ENCODE assay signal across 9 cellular contexts in genomic region chr12:57610553-57611115, GRCh38. TPM values are rescaled to one million over a fixed set of nuclear protein-coding genes. Genes with fewer than 3 reads are reported as not detected.
DNase-seq lines count a peak whose midpoint lies in the region; ATAC-seq, FAIRE-seq and TF ChIP-seq lines count a peak whose summit lies in the region.
"Had no signal": no experiment of that assay in that cellular context is flagged by ENCODE, and none has a peak within 500 bp of the region (broad histone marks: within the 10 kb centered on the region; RNA-seq: fewer than 3 reads in every experiment).

No MANE protein-coding gene starts in this region.

- ATAC-seq in GM12878, result no peak
- ATAC-seq in GM18858 (IDR thresholded peaks at IDR 0.05; ENCODE audit: unreplicated experiment), result no peak

- no peak for TF ChIP-seq RAD21 in GM12878 (IDR thresholded peaks at IDR 0.05; ENCODE audit: insufficient read depth, low read depth, low read length)

- H3K79me2 ChIP-seq in GM12878 (ENCODE audit: control insufficient read depth, insufficient read depth, low read length), result no peaks in the 10 kb centered on the region

- peak overlapping the region; percentile 82 for H3K4me2 ChIP-seq in GM12878 (ENCODE audit: control insufficient read depth, insufficient read depth)

- POLR2A ChIA-PET in GM12878 (lab: Charles Lee), result interaction anchor here (0.8 to 1.7 kb wide), 3 partner anchors 10 to 90 kb away, joined by 3 to 4 read pairs (median 3); partner anchors contain the start of genes DDIT3 and PIP4K2C

- CTCF ChIA-PET in GM12878 (lab: Yijun Ruan, JAX), result interaction anchor here (0.5 to 1.3 kb wide), 4 partner anchors 10 to 303 kb away, joined by 3 to 4 read pairs (median 3); no protein-coding TSS in a partner anchor

- intact Hi-C loops in GM12878 (cut with micrococcal nuclease; ENCODE audit: unreplicated experiment), result no loop called here

- H3K27ac ChIP-seq in GM12878 (ENCODE audit: control insufficient read depth, insufficient read depth) (no peak overlapping the region), layer of hippocampus (ENCODE audit: low read depth, low read length) (peak overlapping the region; percentile 80), suprapubic skin (peak overlapping the region; percentile 73)

- RAD21 ChIA-PET in GM12878 (lab: Charles Lee; ENCODE audit: unreplicated experiment), result interaction anchor here (0.7 kb wide), 1 partner anchor 27 kb away, joined by 3 read pairs; no protein-coding TSS in a partner anchor

- no peak for FAIRE-seq in GM12878 (lab: Jason Lieb, UNC)
- FAIRE-seq: A204.1 had no signal

- H4K20me1 ChIP-seq in GM12878 (ENCODE audit: control insufficient read depth, insufficient read depth), result no peaks in the 10 kb centered on the region

- H3K27me3 ChIP-seq in GM12878 (replicated peaks in 1 of 2; ENCODE audit: control insufficient read depth in 2 of 2, insufficient read depth in 2 of 2, low read length in 1 of 2) (no peaks in the 10 kb centered on the region), layer of hippocampus (ENCODE audit: control insufficient read depth, insufficient read depth, low read length) (no peaks in the 10 kb centered on the region), suprapubic skin (peaks cover 21% of the 10 kb centered on the region)

- no TSS peak for BruUV-seq in GM12878 (replicated peaks; lab: Mats Ljungman, UMichigan)

- H3K9me3 ChIP-seq in GM12878 (replicated peaks; ENCODE audit: control insufficient read depth, insufficient read depth, low read length), result no peaks in the 10 kb centered on the region
- no peaks in the 10 kb centered on the region for H3K9me3 ChIP-seq in suprapubic skin

- peak overlapping the region; percentile 67 for H2AFZ ChIP-seq in GM12878 (ENCODE audit: control insufficient read depth, low read depth, low read length)

- 22% methylated on average over 28 of the region's 30 CpGs for WGBS in GM12878 (ENCODE audit: insufficient coverage, insufficient replicate concordance, low lambda C conversion rate, missing lambda C conversion rate)
- WGBS in suprapubic skin, result 2% methylated on average over 24 of the region's 30 CpGs

- no peak overlapping the region for H3K9ac ChIP-seq in GM12878 (ENCODE audit: control insufficient read depth, insufficient read depth, low read length)

- in situ Hi-C loops in GM12878 (cut with MboI), result no loop called here

- SMC1A ChIA-PET in GM12878 (lab: Charles Lee; ENCODE audit: uncharacterized antibody, unreplicated experiment), result no interaction called here

- no peak for TF ChIP-seq POLR2A in GM12878 (IDR thresholded peaks at IDR 0.05; ENCODE audit: low read depth, low read length)
- TF ChIP-seq POLR2A in suprapubic skin (IDR thresholded peaks at IDR 0.05), result no peak

- TF ChIP-seq CTCF in GM12878 (IDR thresholded peaks at IDR 0.05 in 2 of 3, conservative IDR thresholded peaks at IDR 0.05 in 1 of 3; ENCODE audit: control insufficient read depth in 2 of 3, extremely low read depth in 1 of 3, insufficient read depth in 1 of 3, low read depth in 3 of 3, low read length in 3 of 3), result no peak
- TF ChIP-seq CTCF in suprapubic skin (IDR thresholded peaks at IDR 0.05), result no peak

- H3K4me1 ChIP-seq in GM12878 (ENCODE audit: control insufficient read depth, insufficient read depth, low read length), result peaks cover 10% of the 10 kb centered on the region
- H3K4me1 ChIP-seq in suprapubic skin, result peaks cover 30% of the 10 kb centered on the region

- TF ChIP-seq EP300 in GM12878 (IDR thresholded peaks at IDR 0.05; ENCODE audit: borderline replicate concordance in 1 of 2, control insufficient read depth in 1 of 2, low read depth in 2 of 2, low read length in 2 of 2) (no peak), suprapubic skin (IDR thresholded peaks at IDR 0.05) (no peak)

- H3K36me3 ChIP-seq in GM12878 (ENCODE audit: control insufficient read depth in 2 of 2, insufficient read depth in 2 of 2, low read length in 1 of 2) (no peaks in the 10 kb centered on the region; a peak in 1 of 4 replicates), suprapubic skin (peaks cover 6% of the 10 kb centered on the region)

- DNase-seq in NCI-H1105 treated with DMSO at 0.1 percent for 48 hours (lab: John Stamatoyannopoulos, UW) (peak; percentile 20), NCI-H1105 (lab: John Stamatoyannopoulos, UW) (no peak), GM12878 (ENCODE audit: low read depth, low spot score) (no peak), suprapubic skin (ENCODE audit: low spot score in 2 of 2) (no peak), NCI-H146 treated with DMSO at 0.1 percent for 48 hours (lab: John Stamatoyannopoulos, UW; ENCODE audit: unreplicated experiment) (no peak), kidney tubule cell (ENCODE audit: low spot score) (no peak)

- peak overlapping the region; percentile 70; the same call in 1 of the 2 replicates for H3K4me3 ChIP-seq in GM12878
- H3K4me3 ChIP-seq in suprapubic skin, result peak overlapping the region; percentile 77

RNA-seq across cellular contexts. Expression of gene ARHGEF25, which starts 0.6 kb away (rescaled TPM):
- total RNA-seq in GM12878 (2013; cell fraction: nucleolus; rRNA removed), result 7.8 and 8.5 TPM in 2 replicates
- 0.56 and 1.1 TPM in 2 replicates for total RNA-seq in GM12878 (2014; rRNA removed)
- 0.40 and 1.5 TPM in 2 replicates for total RNA-seq in GM12878 (2014; rRNA removed; fragmentation: Illumina TruSeq; extraction: Trizol)
- total RNA-seq in GM12878 (2021), result 1.5 and 1.7 TPM in 2 replicates
- polyA plus RNA-seq in GM12878 (2011; ENCODE audit: low read depth), result 5.8 TPM
- 2.5 and 4.5 TPM in 2 replicates for polyA plus RNA-seq in GM12878 (2011; rRNA removed)
- 4.1 TPM in 2 replicates for polyA plus RNA-seq in GM12878 (2011; cell fraction: cytosol; rRNA removed)
- polyA plus RNA-seq in GM12878 (2011; cell fraction: nucleus; rRNA removed), result 12.0 and 16.0 TPM in 2 replicates
- polyA plus RNA-seq in GM12878 (2012), result 5.4 and 5.6 TPM in 2 replicates
- 2.7 TPM in 2 replicates for polyA plus RNA-seq in GM12878 (2014; fragmentation: Illumina TruSeq; extraction: Trizol)
- polyA plus RNA-seq in GM12878 (2014; fragmentation: Nextera tagmentation; extraction: Ambion mirVana), result under 1 TPM in 1 of 2 experiments, not detected in 1; 0.08 TPM
- polyA plus RNA-seq in GM12878 (2014; rRNA removed), result 1.1 and 1.2 TPM in 2 replicates
- polyA plus RNA-seq in GM12878 (2016; fragmentation: Nextera tagmentation; extraction: Ambion mirVana), result not detected
- polyA minus RNA-seq in GM12878 (2011; rRNA and poly(A)+ RNA removed), result 2.3 and 2.4 TPM in 2 replicates
- 0.80 and 1.9 TPM in 2 replicates for polyA minus RNA-seq in GM12878 (2011; cell fraction: cytosol; rRNA and poly(A)+ RNA removed)
- polyA minus RNA-seq in GM12878 (2011; cell fraction: nucleus; rRNA and poly(A)+ RNA removed), result 2.1 and 3.6 TPM in 2 replicates
- total RNA-seq in suprapubic skin, result 10 to 100 TPM in 1 of 4 donors, 1 to 10 TPM in 3; 4.0 to 13.3 (median 7.9) TPM

RNA-seq across cellular contexts. Expression of gene DTX3, which starts 6.0 kb away (rescaled TPM):
- total RNA-seq in GM12878 (2013; cell fraction: nucleolus; rRNA removed), result 21.1 and 24.2 TPM in 2 replicates
- total RNA-seq in GM12878 (2014; rRNA removed), result 7.8 and 11.1 TPM in 2 replicates
- total RNA-seq in GM12878 (2014; rRNA removed; fragmentation: Illumina TruSeq; extraction: Trizol), result 5.2 and 6.0 TPM in 2 replicates
- 9.6 and 10.5 TPM in 2 replicates for total RNA-seq in GM12878 (2021)
- 15.8 TPM for polyA plus RNA-seq in GM12878 (2011; ENCODE audit: low read depth)
- 3.8 and 6.0 TPM in 2 replicates for polyA plus RNA-seq in GM12878 (2011; rRNA removed)
- polyA plus RNA-seq in GM12878 (2011; cell fraction: cytosol; rRNA removed), result 8.5 and 10.4 TPM in 2 replicates
- 45.4 and 51.8 TPM in 2 replicates for polyA plus RNA-seq in GM12878 (2011; cell fraction: nucleus; rRNA removed)
- polyA plus RNA-seq in GM12878 (2012), result 24.9 and 31.7 TPM in 2 replicates
- polyA plus RNA-seq in GM12878 (2014; fragmentation: Illumina TruSeq; extraction: Trizol), result 6.1 and 9.2 TPM in 2 replicates
- polyA plus RNA-seq in GM12878 (2014; fragmentation: Nextera tagmentation; extraction: Ambion mirVana), result 1 to 10 TPM; 1.1 to 2.1 TPM
- 13.6 and 14.9 TPM in 2 replicates for polyA plus RNA-seq in GM12878 (2014; rRNA removed)
- 1 to 10 TPM; 2.3 to 3.0 TPM for polyA plus RNA-seq in GM12878 (2016; fragmentation: Nextera tagmentation; extraction: Ambion mirVana)
- polyA minus RNA-seq in GM12878 (2011; rRNA and poly(A)+ RNA removed), result 2.3 and 6.1 TPM in 2 replicates
- 0.67 and 1.1 TPM in 2 replicates for polyA minus RNA-seq in GM12878 (2011; cell fraction: cytosol; rRNA and poly(A)+ RNA removed)
- polyA minus RNA-seq in GM12878 (2011; cell fraction: nucleus; rRNA and poly(A)+ RNA removed), result 4.6 and 5.3 TPM in 2 replicates
- 10 to 100 TPM; 10.4 to 19.0 (median 12.1) TPM for total RNA-seq in suprapubic skin

RNA-seq across cellular contexts. Expression of gene PIP4K2C, which starts 19.6 kb away (rescaled TPM):
- total RNA-seq in GM12878 (2013; cell fraction: nucleolus; rRNA removed), result 11.2 and 12.1 TPM in 2 replicates
- 13.1 and 15.0 TPM in 2 replicates for total RNA-seq in GM12878 (2014; rRNA removed)
- 9.5 and 10.6 TPM in 2 replicates for total RNA-seq in GM12878 (2014; rRNA removed; fragmentation: Illumina TruSeq; extraction: Trizol)
- total RNA-seq in GM12878 (2021), result 19.0 and 20.9 TPM in 2 replicates
- 10.3 TPM for polyA plus RNA-seq in GM12878 (2011; ENCODE audit: low read depth)
- 19.2 and 23.7 TPM in 2 replicates for polyA plus RNA-seq in GM12878 (2011; rRNA removed)
- 13.6 and 16.9 TPM in 2 replicates for polyA plus RNA-seq in GM12878 (2011; cell fraction: cytosol; rRNA removed)
- polyA plus RNA-seq in GM12878 (2011; cell fraction: nucleus; rRNA removed), result 28.2 and 29.1 TPM in 2 replicates
- polyA plus RNA-seq in GM12878 (2012), result 11.2 and 13.0 TPM in 2 replicates
- 25.1 and 34.2 TPM in 2 replicates for polyA plus RNA-seq in GM12878 (2014; fragmentation: Illumina TruSeq; extraction: Trizol)
- 1 to 10 TPM; 4.8 to 6.0 TPM for polyA plus RNA-seq in GM12878 (2014; fragmentation: Nextera tagmentation; extraction: Ambion mirVana)
- polyA plus RNA-seq in GM12878 (2014; rRNA removed), result 13.9 and 18.4 TPM in 2 replicates
- polyA plus RNA-seq in GM12878 (2016; fragmentation: Nextera tagmentation; extraction: Ambion mirVana), result 10 to 100 TPM; 13.3 to 16.5 TPM
- 12.5 and 14.3 TPM in 2 replicates for polyA minus RNA-seq in GM12878 (2011; rRNA and poly(A)+ RNA removed)
- 3.8 and 4.3 TPM in 2 replicates for polyA minus RNA-seq in GM12878 (2011; cell fraction: cytosol; rRNA and poly(A)+ RNA removed)
- 4.1 and 5.8 TPM in 2 replicates for polyA minus RNA-seq in GM12878 (2011; cell fraction: nucleus; rRNA and poly(A)+ RNA removed)
- 10 to 100 TPM; 36.9 to 68.9 (median 51.5) TPM for total RNA-seq in suprapubic skin

RNA-seq across cellular contexts. Expression of gene B4GALNT1, which starts 22.4 kb away (rescaled TPM):
- total RNA-seq in GM12878 (2013; cell fraction: nucleolus; rRNA removed), result 0.88 and 0.93 TPM in 2 replicates
- total RNA-seq in GM12878 (2014; rRNA removed), result 0.06 TPM in 1 of 2 replicates, not detected in the other
- 0.05 TPM in 1 of 2 replicates, not detected in the other for total RNA-seq in GM12878 (2014; rRNA removed; fragmentation: Illumina TruSeq; extraction: Trizol)
- total RNA-seq in GM12878 (2021), result 0.08 and 0.38 TPM in 2 replicates
- 0.20 TPM for polyA plus RNA-seq in GM12878 (2011; ENCODE audit: low read depth)
- 0.14 and 0.17 TPM in 2 replicates for polyA plus RNA-seq in GM12878 (2011; rRNA removed)
- 0.12 and 0.20 TPM in 2 replicates for polyA plus RNA-seq in GM12878 (2011; cell fraction: cytosol; rRNA removed)
- 0.57 and 1.3 TPM in 2 replicates for polyA plus RNA-seq in GM12878 (2011; cell fraction: nucleus; rRNA removed)
- 0.09 and 0.29 TPM in 2 replicates for polyA plus RNA-seq in GM12878 (2012)
- polyA plus RNA-seq in GM12878 (2014; fragmentation: Illumina TruSeq; extraction: Trizol), result 0.01 TPM in 1 of 2 replicates, not detected in the other
- not detected for polyA plus RNA-seq in GM12878 (2014; fragmentation: Nextera tagmentation; extraction: Ambion mirVana)
- 0.03 and 0.17 TPM in 2 replicates for polyA plus RNA-seq in GM12878 (2014; rRNA removed)
- polyA plus RNA-seq in GM12878 (2016; fragmentation: Nextera tagmentation; extraction: Ambion mirVana), result under 1 TPM; 0.12 to 0.24 TPM
- polyA minus RNA-seq in GM12878 (2011; rRNA and poly(A)+ RNA removed), result 0.15 and 0.36 TPM in 2 replicates
- not detected in 2 replicates for polyA minus RNA-seq in GM12878 (2011; cell fraction: cytosol; rRNA and poly(A)+ RNA removed)
- polyA minus RNA-seq in GM12878 (2011; cell fraction: nucleus; rRNA and poly(A)+ RNA removed), result 0.29 and 0.73 TPM in 2 replicates
- under 1 TPM in 3 of 4 donors, not detected in 1; 0.38 to 0.48 (median 0.42) TPM for total RNA-seq in suprapubic skin
